In genomic region chr7:130118294-130118693, GRCh38 we compare ENCODE assay signal across 27 cellular contexts.
"Had no signal": no experiment of that assay in that cellular context is flagged by ENCODE, and none has a peak within 500 bp of the region (broad histone marks: within the 10 kb centered on the region; RNA-seq: fewer than 3 reads in every experiment).

No MANE protein-coding gene starts in this region.

- ATAC-seq: activated T-cell treated with anti-CD3 and anti-CD28 coated beads, Interleukin-2, amount 50 U/mL, for 72 hours; gastroesophageal sphincter; heart right ventricle had no signal

- H3K27me3 Mint-ChIP-seq: activated naive CD8-positive, alpha-beta T cell; activated T-cell treated with anti-CD3 and anti-CD28 coated beads, Interleukin-2, amount 50 U/mL, for 24 hours; central memory CD8-positive, alpha-beta T cell; dendritic cell treated with granulocyte-macrophage colony-stimulating factor and Interleukin-4, amounts not matched to agents 40 ng/mL and 50 ng/mL, for 4 days had no signal

- H3K27me3 ChIP-seq: brain microvascular endothelial cell, dorsolateral prefrontal cortex, esophagus squamous epithelium, gastroesophageal sphincter, heart right ventricle had no signal

- H3K27ac ChIP-seq: brain microvascular endothelial cell, coronary artery, dorsolateral prefrontal cortex, epithelial cell of prostate, esophagus squamous epithelium, gastroesophageal sphincter, heart right ventricle had no signal

- H3K27ac Mint-ChIP-seq: activated naive CD8-positive, alpha-beta T cell; activated T-cell treated with anti-CD3 and anti-CD28 coated beads, Interleukin-2, amount 50 U/mL, for 24 hours; activated T-cell treated with anti-CD3 and anti-CD28 coated beads, Interleukin-2, amount 50 U/mL, for 72 hours; dendritic cell treated with granulocyte-macrophage colony-stimulating factor and Interleukin-4, amounts not matched to agents 40 ng/mL and 50 ng/mL, for 4 days had no signal

- H3K4me1 Mint-ChIP-seq: central memory CD8-positive, alpha-beta T cell had no signal

- H3K4me1 ChIP-seq: gastroesophageal sphincter, heart right ventricle had no signal

- DNase-seq: activated CD4-positive, alpha-beta T cell treated with anti-CD3 and anti-CD28 coated beads for 48 hours; activated CD4-positive, alpha-beta T cell treated with anti-CD3 and anti-CD28 coated beads, Interleukin-2, amount 50 U/mL, for 1 hour; activated CD4-positive, alpha-beta T cell treated with anti-CD3 and anti-CD28 coated beads, Interleukin-2, amount 50 U/mL, for 48 hours; activated CD4-positive, CD25-positive, alpha-beta regulatory T cell; activated CD4-positive, CD25-positive, alpha-beta regulatory T cell treated with anti-CD3 and anti-CD28 coated beads, Interleukin-2, amount 50 U/mL, for 72 hours; activated CD8-positive, alpha-beta memory T cell treated with anti-CD3 and anti-CD28 coated beads, Interleukin-2, amount 50 U/mL, for 48 hours; activated effector memory CD4-positive, alpha-beta T cell treated with Interleukin-2 at 50 U/mL for 16 hours; activated gamma-delta T cell treated with Interleukin-2 at 50 U/mL for 16 hours; activated naive CD4-positive, alpha-beta T cell treated with anti-CD3 and anti-CD28 coated beads, Interleukin-2, amount 50 U/mL, for 16 hours; activated naive CD4-positive, alpha-beta T cell treated with Interleukin-2 at 50 U/mL for 16 hours; activated T-cell treated with anti-CD3 and anti-CD28 coated beads for 4 hours; activated T-cell treated with anti-CD3 and anti-CD28 coated beads, Interleukin-2, amount 50 U/mL, for 24 hours; activated T-cell treated with anti-CD3 and anti-CD28 coated beads, Interleukin-2, amount 50 U/mL, for 72 hours; amniotic stem cell; anterior cingulate cortex; brain microvascular endothelial cell; dorsolateral prefrontal cortex; effector memory CD4-positive, alpha-beta T cell; esophagus squamous epithelium; foreskin melanocyte; heart right ventricle had no signal

- H3K9me3 Mint-ChIP-seq: activated T-cell treated with anti-CD3 and anti-CD28 coated beads, Interleukin-2, amount 50 U/mL, for 24 hours; activated T-cell treated with anti-CD3 and anti-CD28 coated beads, Interleukin-2, amount 50 U/mL, for 72 hours; central memory CD8-positive, alpha-beta T cell; dendritic cell treated with granulocyte-macrophage colony-stimulating factor and Interleukin-4, amounts not matched to agents 40 ng/mL and 50 ng/mL, for 4 days had no signal

- H3K9me3 ChIP-seq: esophagus squamous epithelium, gastroesophageal sphincter, heart right ventricle had no signal

- H3K4me3 Mint-ChIP-seq: activated naive CD8-positive, alpha-beta T cell; activated T-cell treated with anti-CD3 and anti-CD28 coated beads, Interleukin-2, amount 50 U/mL, for 24 hours; activated T-cell treated with anti-CD3 and anti-CD28 coated beads, Interleukin-2, amount 50 U/mL, for 72 hours; central memory CD8-positive, alpha-beta T cell; dendritic cell treated with granulocyte-macrophage colony-stimulating factor and Interleukin-4, amounts not matched to agents 40 ng/mL and 50 ng/mL, for 4 days had no signal
